In genomic region chr22:36901411-36902142, GRCh38 we compare ENCODE assay signal across 12 cellular contexts. TPM values are rescaled to one million over a fixed set of nuclear protein-coding genes. Genes with fewer than 3 reads are reported as not detected.
A peak's percentile ranks its signal among the peaks of the same experiment; 100 is the strongest.
DNase-seq lines count a peak whose midpoint lies in the region; ATAC-seq, FAIRE-seq and TF ChIP-seq lines count a peak whose summit lies in the region.
"Had no signal": no experiment of that assay in that cellular context is flagged by ENCODE, and none has a peak within 500 bp of the region (broad histone marks: within the 10 kb centered on the region; RNA-seq: fewer than 3 reads in every experiment).

No MANE protein-coding gene starts in this region.

- H3K27me3 ChIP-seq in HepG2 (ENCODE audit: control insufficient read depth in 1 of 2, insufficient read depth in 2 of 2, low read length in 2 of 2) = peaks cover 0 to 22% of the 10 kb centered on the region in 2 experiments; a peak in 2 of 5 replicates
- no peaks in the 10 kb centered on the region for H3K27me3 ChIP-seq in uterus
- H3K27me3 ChIP-seq: SJSA1 had no signal

- H3K4me1 Mint-ChIP-seq in activated T-cell treated with anti-CD3 and anti-CD28 coated beads, Interleukin-2, amount 50 U/mL, for 24 hours (ENCODE audit: low read depth) = peaks cover 8% of the 10 kb centered on the region
- peaks cover 43% of the 10 kb centered on the region for H3K4me1 Mint-ChIP-seq in T-helper 2 cell treated with Interferon-gamma antibody and Interleukin-4, amounts not matched to agents 5 μg/mL and 100 μg/mL, for 36 hours (ENCODE audit: low read depth)
- H3K4me1 Mint-ChIP-seq in stimulated activated naive CD8-positive, alpha-beta T cell treated with anti-CD3 and anti-CD28 coated beads, Interleukin-15, amount 100 ng/mL, for 72 hours = peaks cover 21% of the 10 kb centered on the region

- in situ Hi-C loops in HepG2 (cut with HindIII; ENCODE audit: extremely low pct_ligation_motif_present, low pct_unique_long_range_greater_than_20kb) = no loop called here

- CTCF ChIA-PET in HepG2 (lab: Yijun Ruan, JAX; ENCODE audit: low intra/inter-chr PET ratio, low total read pairs) = no interaction called here

- no TSS peak for BruUV-seq in HepG2 (replicated peaks; lab: Mats Ljungman, UMichigan)

- TF ChIP-seq EP300 in HepG2 (IDR thresholded peaks at IDR 0.05; ENCODE audit: low read depth in 2 of 2, low read length in 2 of 2) = no peak
- TF ChIP-seq EP300 in HepG2 (CRISPR knock-in tag; IDR thresholded peaks at IDR 0.05; ENCODE audit: borderline replicate concordance) = no peak

- no peak for TF ChIP-seq RAD21 in HepG2 (CRISPR knock-in tag; IDR thresholded peaks at IDR 0.05)

- peak; percentile 82 for ATAC-seq in HG02943 (IDR thresholded peaks at IDR 0.05; ENCODE audit: low read depth, unreplicated experiment)
- peak; percentile 92 for ATAC-seq in stimulated activated naive CD8-positive, alpha-beta T cell treated with anti-CD3 and anti-CD28 coated beads, Interleukin-15, amount 100 ng/mL, for 72 hours
- ATAC-seq in HepG2 = no peak
- ATAC-seq in GM21360 (IDR thresholded peaks at IDR 0.05; ENCODE audit: unreplicated experiment) = no peak

- TF ChIP-seq CTCF in HepG2 (CRISPR knock-in tag; IDR thresholded peaks at IDR 0.05) (no peak), uterus (IDR thresholded peaks at IDR 0.05) (no peak)

- intact Hi-C loops in HepG2 (cut with micrococcal nuclease; ENCODE audit: unreplicated experiment) = no loop called here
- intact Hi-C loops in uterus (cut with DNase I; ENCODE audit: low total_unique reads) = no loop called here

- H3K27ac Mint-ChIP-seq in activated T-cell treated with anti-CD3 and anti-CD28 coated beads, Interleukin-2, amount 50 U/mL, for 24 hours = peak overlapping the region; percentile 65
- peak overlapping the region; percentile 95 for H3K27ac Mint-ChIP-seq in T-helper 2 cell treated with Interferon-gamma antibody and Interleukin-4, amounts not matched to agents 5 μg/mL and 100 μg/mL, for 36 hours
- peak overlapping the region; percentile 78 to 92 for H3K27ac Mint-ChIP-seq in stimulated activated naive CD8-positive, alpha-beta T cell treated with anti-CD3 and anti-CD28 coated beads, Interleukin-15, amount 100 ng/mL, for 72 hours

- no peak overlapping the region for H3K4me2 ChIP-seq in HepG2 (ENCODE audit: low read depth, low read length)

- H3K4me3 Mint-ChIP-seq in activated T-cell treated with anti-CD3 and anti-CD28 coated beads, Interleukin-2, amount 50 U/mL, for 24 hours = no peak overlapping the region
- peak overlapping the region; percentile 79 for H3K4me3 Mint-ChIP-seq in T-helper 2 cell treated with Interferon-gamma antibody and Interleukin-4, amounts not matched to agents 5 μg/mL and 100 μg/mL, for 36 hours
- H3K4me3 Mint-ChIP-seq in stimulated activated naive CD8-positive, alpha-beta T cell treated with anti-CD3 and anti-CD28 coated beads, Interleukin-15, amount 100 ng/mL, for 72 hours = peak overlapping the region in 1 of 2 donors; percentile 38

- H3K36me3 ChIP-seq in HepG2 (replicated peaks in 1 of 2; ENCODE audit: control insufficient read depth in 1 of 2, insufficient read depth in 2 of 2, low read length in 2 of 2) = no peaks in the 10 kb centered on the region
- no peaks in the 10 kb centered on the region for H3K36me3 ChIP-seq in uterus
- H3K36me3 ChIP-seq: adrenal gland, SJSA1 had no signal

- no peak overlapping the region for H3K4me3 ChIP-seq in HepG2 (replicated peaks in 1 of 3; ENCODE audit: insufficient read depth in 1 of 3, low read depth in 2 of 3, low read length in 3 of 3)
- H3K4me3 ChIP-seq in uterus = no peak overlapping the region
- H3K4me3 ChIP-seq: adrenal gland, SJSA1 had no signal

- no peaks in the 10 kb centered on the region for H3K9me3 Mint-ChIP-seq in activated T-cell treated with anti-CD3 and anti-CD28 coated beads, Interleukin-2, amount 50 U/mL, for 24 hours
- peaks cover 22% of the 10 kb centered on the region for H3K9me3 Mint-ChIP-seq in T-helper 2 cell treated with Interferon-gamma antibody and Interleukin-4, amounts not matched to agents 5 μg/mL and 100 μg/mL, for 36 hours
- peaks cover 0 to 2% of the 10 kb centered on the region in 2 donors for H3K9me3 Mint-ChIP-seq in stimulated activated naive CD8-positive, alpha-beta T cell treated with anti-CD3 and anti-CD28 coated beads, Interleukin-15, amount 100 ng/mL, for 72 hours

- no peak for FAIRE-seq in HepG2 (lab: Jason Lieb, UNC)

- no peak for DNase-seq in activated T-cell treated with anti-CD3 and anti-CD28 coated beads, Interleukin-2, amount 50 U/mL, for 24 hours
- no peak for DNase-seq in activated T-cell treated with anti-CD3 and anti-CD28 coated beads, Interleukin-2, amount 50 U/mL, for 1 hour
- DNase-seq in T-helper 2 cell treated with Interferon-gamma antibody and Interleukin-4, amounts not matched to agents 5 μg/mL and 100 μg/mL, for 36 hours (ENCODE audit: low spot score) = peak; percentile 59
- peak; percentile 25 to 51 for DNase-seq in stimulated activated naive CD8-positive, alpha-beta T cell treated with anti-CD3 and anti-CD28 coated beads, Interleukin-15, amount 100 ng/mL, for 72 hours
- DNase-seq in HepG2 (ENCODE audit: low spot score) = no peak
- no peak for DNase-seq in uterus
- DNase-seq: ACHN had no signal

- no peak overlapping the region for H3K9ac ChIP-seq in HepG2 (ENCODE audit: insufficient read depth, low read depth, low read length)

- H3K4me1 ChIP-seq in HepG2 (ENCODE audit: insufficient read depth, low read length) (no peaks in the 10 kb centered on the region), uterus (no peaks in the 10 kb centered on the region)
- H3K4me1 ChIP-seq: adrenal gland, SJSA1 had no signal

- H4K20me1 ChIP-seq in HepG2 (ENCODE audit: insufficient read depth, low read length) = no peaks in the 10 kb centered on the region

- no peaks in the 10 kb centered on the region for H3K79me2 ChIP-seq in HepG2 (ENCODE audit: insufficient read depth, low read length)

- no peak overlapping the region for H3K27ac ChIP-seq in HepG2 (ENCODE audit: extremely low read length, insufficient read depth, low read length)
- H3K27ac ChIP-seq in uterus = no peak overlapping the region
- H3K27ac ChIP-seq: adrenal gland, SJSA1 had no signal

- H3K9me3 ChIP-seq in HepG2 (ENCODE audit: low read length) = no peaks in the 10 kb centered on the region
- no peaks in the 10 kb centered on the region for H3K9me3 ChIP-seq in uterus
- H3K9me3 ChIP-seq: adrenal gland had no signal

- peaks cover 55% of the 10 kb centered on the region for H3K27me3 Mint-ChIP-seq in activated T-cell treated with anti-CD3 and anti-CD28 coated beads, Interleukin-2, amount 50 U/mL, for 24 hours
- peaks cover 10% of the 10 kb centered on the region for H3K27me3 Mint-ChIP-seq in T-helper 2 cell treated with Interferon-gamma antibody and Interleukin-4, amounts not matched to agents 5 μg/mL and 100 μg/mL, for 36 hours (ENCODE audit: low read depth)
- peaks cover 83% of the 10 kb centered on the region for H3K27me3 Mint-ChIP-seq in stimulated activated naive CD8-positive, alpha-beta T cell treated with anti-CD3 and anti-CD28 coated beads, Interleukin-15, amount 100 ng/mL, for 72 hours

- TF ChIP-seq POLR2A in HepG2 (IDR thresholded peaks at IDR 0.05; ENCODE audit: insufficient read depth in 1 of 2, low read depth in 2 of 2, low read length in 2 of 2) = no peak
- no peak for TF ChIP-seq POLR2A in uterus (IDR thresholded peaks at IDR 0.05)

- POLR2A ChIA-PET in HepG2 (lab: Yijun Ruan, JAX) = no interaction called here

- no peaks in the 10 kb centered on the region for H3K36me3 Mint-ChIP-seq in activated T-cell treated with anti-CD3 and anti-CD28 coated beads, Interleukin-2, amount 50 U/mL, for 24 hours (ENCODE audit: low read depth)
- peaks cover 7% of the 10 kb centered on the region for H3K36me3 Mint-ChIP-seq in T-helper 2 cell treated with Interferon-gamma antibody and Interleukin-4, amounts not matched to agents 5 μg/mL and 100 μg/mL, for 36 hours (ENCODE audit: low read depth)

- 13% methylated on average over 13 of the region's 13 CpGs for WGBS in HepG2 (ENCODE audit: low lambda C conversion rate)

- H2AFZ ChIP-seq in HepG2 (ENCODE audit: low read length) = no peak overlapping the region

RNA-seq across cellular contexts. Expression of gene CSF2RB, which starts 11.9 kb away (rescaled TPM):
- not detected in 2 replicates for total RNA-seq in HepG2 (2016; rRNA removed; fragmentation: Illumina TruSeq; extraction: Trizol)
- not detected in 2 replicates for total RNA-seq in HepG2 (2016; cell fraction: cytosol; rRNA removed; fragmentation: Illumina TruSeq; extraction: Trizol; ENCODE audit: low read depth)
- total RNA-seq in HepG2 (2016; cell fraction: insoluble cytoplasmic fraction; rRNA removed; fragmentation: Illumina TruSeq; extraction: Trizol) = not detected in 2 replicates
- total RNA-seq in HepG2 (2016; cell fraction: membrane; rRNA removed; fragmentation: Illumina TruSeq; extraction: Trizol) = not detected in 2 replicates
- not detected in 2 replicates for total RNA-seq in HepG2 (2016; cell fraction: nucleus; rRNA removed; fragmentation: Illumina TruSeq; extraction: Trizol)
- polyA plus RNA-seq in HepG2 (2011; rRNA removed) = not detected in 2 replicates
- polyA plus RNA-seq in HepG2 (2011; cell fraction: cytosol; rRNA removed) = not detected in 2 replicates
- not detected in 2 replicates for polyA plus RNA-seq in HepG2 (2011; cell fraction: nucleus; rRNA removed)
- not detected in 2 replicates for polyA plus RNA-seq in HepG2 (2012)
- not detected in 2 replicates for polyA plus RNA-seq in HepG2 (2016; cell fraction: cytosol; fragmentation: Illumina TruSeq; extraction: Trizol; ENCODE audit: low read depth)
- not detected in 2 replicates for polyA plus RNA-seq in HepG2 (2016; cell fraction: insoluble cytoplasmic fraction; fragmentation: Illumina TruSeq; extraction: Trizol; ENCODE audit: low read depth)
- polyA plus RNA-seq in HepG2 (2016; cell fraction: membrane; fragmentation: Illumina TruSeq; extraction: Trizol; ENCODE audit: low read depth) = not detected in 2 replicates
- not detected in 2 replicates for polyA plus RNA-seq in HepG2 (2016; cell fraction: nucleus; fragmentation: Illumina TruSeq; extraction: Trizol; ENCODE audit: insufficient read depth, low read depth)
- polyA minus RNA-seq in HepG2 (2011; rRNA and poly(A)+ RNA removed; ENCODE audit: low replicate concordance) = not detected in 2 replicates
- polyA minus RNA-seq in HepG2 (2011; cell fraction: cytosol; rRNA and poly(A)+ RNA removed) = not detected in 2 replicates
- polyA minus RNA-seq in HepG2 (2011; cell fraction: nucleus; rRNA and poly(A)+ RNA removed) = not detected in 2 replicates
- total RNA-seq in uterus = 1 to 10 TPM; 3.1 to 7.4 (median 3.5) TPM

RNA-seq across cellular contexts. Expression of gene NCF4, which starts 40.8 kb away (rescaled TPM):
- total RNA-seq in HepG2 (2016; rRNA removed; fragmentation: Illumina TruSeq; extraction: Trizol) = not detected in 2 replicates
- not detected in 2 replicates for total RNA-seq in HepG2 (2016; cell fraction: cytosol; rRNA removed; fragmentation: Illumina TruSeq; extraction: Trizol; ENCODE audit: low read depth)
- not detected in 2 replicates for total RNA-seq in HepG2 (2016; cell fraction: insoluble cytoplasmic fraction; rRNA removed; fragmentation: Illumina TruSeq; extraction: Trizol)
- total RNA-seq in HepG2 (2016; cell fraction: membrane; rRNA removed; fragmentation: Illumina TruSeq; extraction: Trizol) = not detected in 2 replicates
- total RNA-seq in HepG2 (2016; cell fraction: nucleus; rRNA removed; fragmentation: Illumina TruSeq; extraction: Trizol) = not detected in 2 replicates
- polyA plus RNA-seq in HepG2 (2011; rRNA removed) = not detected in 2 replicates
- 0.04 TPM in 2 replicates for polyA plus RNA-seq in HepG2 (2011; cell fraction: cytosol; rRNA removed)
- polyA plus RNA-seq in HepG2 (2011; cell fraction: nucleus; rRNA removed) = 0.23 TPM in 1 of 2 replicates, not detected in the other
- polyA plus RNA-seq in HepG2 (2012) = not detected in 2 replicates
- polyA plus RNA-seq in HepG2 (2016; cell fraction: cytosol; fragmentation: Illumina TruSeq; extraction: Trizol; ENCODE audit: low read depth) = not detected in 2 replicates
- polyA plus RNA-seq in HepG2 (2016; cell fraction: insoluble cytoplasmic fraction; fragmentation: Illumina TruSeq; extraction: Trizol; ENCODE audit: low read depth) = not detected in 2 replicates
- polyA plus RNA-seq in HepG2 (2016; cell fraction: membrane; fragmentation: Illumina TruSeq; extraction: Trizol; ENCODE audit: low read depth) = not detected in 2 replicates
- polyA plus RNA-seq in HepG2 (2016; cell fraction: nucleus; fragmentation: Illumina TruSeq; extraction: Trizol; ENCODE audit: insufficient read depth, low read depth) = not detected in 2 replicates
- polyA minus RNA-seq in HepG2 (2011; rRNA and poly(A)+ RNA removed; ENCODE audit: low replicate concordance) = 0.23 TPM in 1 of 2 replicates, not detected in the other
- polyA minus RNA-seq in HepG2 (2011; cell fraction: cytosol; rRNA and poly(A)+ RNA removed) = not detected in 2 replicates
- polyA minus RNA-seq in HepG2 (2011; cell fraction: nucleus; rRNA and poly(A)+ RNA removed) = not detected in 2 replicates
- total RNA-seq in uterus = 10 to 100 TPM in 1 of 4 donors, 1 to 10 TPM in 3; 1.8 to 21.2 (median 6.3) TPM
- total RNA-seq: fibroblast of villous mesenchyme, SJSA1 had no signal

Comparison
In these comparisons a context has a peak if more than half of its experiments do, and no peak if none do; other contexts are left out.
1. DNase-seq: peak in T-helper 2 cell treated with Interferon-gamma antibody and Interleukin-4, amounts not matched to agents 5 μg/mL and 100 μg/mL, for 36 hours (single experiment) and stimulated activated naive CD8-positive, alpha-beta T cell treated with anti-CD3 and anti-CD28 coated beads, Interleukin-15, amount 100 ng/mL, for 72 hours (2 of 2); none in activated T-cell treated with anti-CD3 and anti-CD28 coated beads, Interleukin-2, amount 50 U/mL, for 24 hours (single experiment), activated T-cell treated with anti-CD3 and anti-CD28 coated beads, Interleukin-2, amount 50 U/mL, for 1 hour (single experiment), HepG2 (single experiment) and uterus (0 of 2).
2. ATAC-seq: peak in HG02943 (single experiment) and stimulated activated naive CD8-positive, alpha-beta T cell treated with anti-CD3 and anti-CD28 coated beads, Interleukin-15, amount 100 ng/mL, for 72 hours (single experiment); none in HepG2 (single experiment) and GM21360 (single experiment).
3. Peak in every context shown above with its lines, with median percentiles within 50 percentile points of each other: H3K27ac Mint-ChIP-seq.